20 cellular contexts compared by ENCODE assay signal in the genomic region with DNA sequence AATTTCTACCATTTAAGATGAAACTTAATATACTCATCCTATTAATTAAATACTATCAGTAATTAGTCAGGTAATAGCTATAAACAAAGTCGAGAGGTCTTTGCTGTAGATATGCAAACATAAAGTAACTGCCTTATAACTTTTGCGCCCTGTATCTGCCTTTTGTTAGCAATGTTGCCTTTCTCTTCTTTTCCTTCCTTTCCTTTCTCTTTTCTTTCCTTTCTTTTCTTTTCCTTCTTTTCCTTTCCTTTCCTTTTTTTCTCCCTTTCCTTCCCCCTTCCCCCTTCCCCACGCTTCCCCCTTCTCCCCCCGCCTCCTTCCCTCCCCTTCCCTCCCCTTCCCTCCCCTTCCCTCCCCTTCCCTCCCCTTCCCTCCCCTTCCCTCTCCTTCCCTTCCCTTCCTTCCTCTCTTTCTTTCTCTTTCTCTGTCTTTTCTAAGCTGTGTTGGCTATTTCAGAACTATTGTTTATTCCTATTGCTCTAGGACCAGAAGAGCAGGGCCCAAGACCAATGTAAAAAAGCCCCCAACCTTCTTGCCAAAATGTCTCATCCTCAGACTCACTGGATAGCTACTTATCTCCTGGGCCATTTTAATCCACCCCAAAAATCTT.
A peak's percentile ranks its signal among the peaks of the same experiment; 100 is the strongest.
DNase-seq lines count a peak whose midpoint lies in the region; ATAC-seq, FAIRE-seq and TF ChIP-seq lines count a peak whose summit lies in the region.
"Had no signal": no experiment of that assay in that cellular context is flagged by ENCODE, and none has a peak within 500 bp of the region (broad histone marks: within the 10 kb centered on the region; RNA-seq: fewer than 3 reads in every experiment).

No MANE protein-coding gene starts in this region.

- POLR2A ChIA-PET in HEK293 (lab: Yijun Ruan, JAX) (no interaction called here), K562 (lab: Yijun Ruan, JAX) (no interaction called here)

- no peaks in the 10 kb centered on the region for H3K9me1 ChIP-seq in K562 (ENCODE audit: control insufficient read depth, insufficient read depth, low read length)

- intact Hi-C loops in K562 (cut with micrococcal nuclease), result no loop called here
- intact Hi-C loops in gastrocnemius medialis (cut with DNase I; ENCODE audit: low total_unique reads), result no loop called here
- intact Hi-C loops in head of caudate nucleus (cut with DNase I), result no loop called here

- H3K9me3 ChIP-seq in HEK293 (ENCODE audit: control insufficient read depth, insufficient read depth, low read depth, low read length), result no peaks in the 10 kb centered on the region
- 0 out of 2 replicates have a peak, but pooled peaks cover 2% of the 10 kb centered on the region for H3K9me3 ChIP-seq in K562 (replicated peaks; ENCODE audit: control insufficient read depth, insufficient read depth, low read depth, low read length)
- no peaks in the 10 kb centered on the region for H3K9me3 ChIP-seq in gastrocnemius medialis
- H3K9me3 ChIP-seq: BLaER1, Caco-2 had no signal

- no peak for TF ChIP-seq POLR2A in K562 (conservative IDR thresholded peaks at IDR 0.05)
- no peak for TF ChIP-seq POLR2A in gastrocnemius medialis (IDR thresholded peaks at IDR 0.05)
- no peak for TF ChIP-seq POLR2A in H54 (IDR thresholded peaks at IDR 0.05; ENCODE audit: low read depth, low read length)

- WGBS in K562 (ENCODE audit: insufficient coverage, low coverage, missing lambda C conversion rate), result 7% methylated on average over 2 of the region's 4 CpGs

- no peak overlapping the region for H2AFZ ChIP-seq in K562 (ENCODE audit: low read depth, low read length)

- in situ Hi-C loops in K562 (cut with MboI) (no loop called here), gastrocnemius medialis (cut with MboI; ENCODE audit: low sequenced_read_pairs in 4 of 4) (no loop called here)

- no peaks in the 10 kb centered on the region for H3K4me1 ChIP-seq in HEK293 (ENCODE audit: control insufficient read depth, insufficient read depth, low read length)
- H3K4me1 ChIP-seq in K562 (replicated peaks in 1 of 2; ENCODE audit: control insufficient read depth in 2 of 2, insufficient read depth in 2 of 2, low read length in 2 of 2), result no peaks in the 10 kb centered on the region
- peaks cover 21 to 39% of the 10 kb centered on the region in 2 donors for H3K4me1 ChIP-seq in gastrocnemius medialis
- H3K4me1 ChIP-seq: Caco-2 had no signal

- BruUV-seq in K562 (replicated peaks; lab: Mats Ljungman, UMichigan), result no TSS peak

- no peaks in the 10 kb centered on the region for H3K79me2 ChIP-seq in K562 (ENCODE audit: control insufficient read depth, insufficient read depth, low read length)

- H3K4me2 ChIP-seq in K562 (ENCODE audit: insufficient read depth, low read length), result no peak overlapping the region

- H3K36me3 ChIP-seq in HEK293 (ENCODE audit: control insufficient read depth in 2 of 2, insufficient read depth in 1 of 2, low read length in 2 of 2) (no peaks in the 10 kb centered on the region), K562 (ENCODE audit: control insufficient read depth, insufficient read depth, low read length) (no peaks in the 10 kb centered on the region), gastrocnemius medialis (no peaks in the 10 kb centered on the region)
- H3K36me3 ChIP-seq: BLaER1 had no signal

- no peak overlapping the region for H3K27ac ChIP-seq in HEK293 (ENCODE audit: extremely low read depth, low read depth, low read length)
- no peak overlapping the region for H3K27ac ChIP-seq in K562 (ENCODE audit: extremely low read depth, low read depth, low read length)
- H3K27ac ChIP-seq in gastrocnemius medialis, result peak overlapping the region; percentile 71 to 94 (median 80)
- H3K27ac ChIP-seq: BLaER1, C4-2B had no signal

- no peak for FAIRE-seq in K562 (lab: Jason Lieb, UNC)
- FAIRE-seq in H54 (lab: Jason Lieb, UNC), result no peak
- FAIRE-seq: A204.1, G401.6, GM12892 had no signal

- CTCF ChIA-PET in HEK293 (lab: Yijun Ruan, JAX), result no interaction called here
- CTCF ChIA-PET in K562 (lab: Yijun Ruan, JAX; ENCODE audit: low intra/inter-chr PET ratio), result no interaction called here

- no peaks in the 10 kb centered on the region for H4K20me1 ChIP-seq in K562 (replicated peaks; ENCODE audit: control insufficient read depth, insufficient read depth, low read length)
- H4K20me1 ChIP-seq: BLaER1 had no signal

- no peak for TF ChIP-seq RAD21 in K562 (CRISPR knock-in tag; conservative IDR thresholded peaks at IDR 0.05 in 1 of 2, IDR thresholded peaks at IDR 0.05 in 1 of 2)

- DNase-seq in K562 (ENCODE audit: extremely low read depth in 1 of 4, low spot score in 3 of 4) (no peak), gastrocnemius medialis (no peak), head of caudate nucleus (no peak), HPDE6-E6E7 (ENCODE audit: extremely low spot score) (no peak), H54 (ENCODE audit: insufficient read length, low spot score) (no peak)
- DNase-seq: Caco-2; CD4-positive, CD25-positive, alpha-beta regulatory T cell; CD8-positive, alpha-beta T cell; DMS153; DND-41; GOT3; H9; HFFc6 had no signal

- no peak overlapping the region for H3K9ac ChIP-seq in K562 (ENCODE audit: insufficient read depth in 1 of 2, low read depth in 2 of 2, low read length in 2 of 2)
- H3K9ac ChIP-seq: BLaER1 had no signal

- no peak for TF ChIP-seq CTCF in HEK293 (tag by site-specific recombination; IDR thresholded peaks at IDR 0.05)
- no peak for TF ChIP-seq CTCF in K562 (IDR thresholded peaks at IDR 0.05 in 2 of 3, conservative IDR thresholded peaks at IDR 0.05 in 1 of 3; ENCODE audit: insufficient read depth in 2 of 3, low read depth in 1 of 3, low read length in 3 of 3)
- TF ChIP-seq CTCF in gastrocnemius medialis (IDR thresholded peaks at IDR 0.05 in 4 of 5, conservative IDR thresholded peaks at IDR 0.05 in 1 of 5), result no peak

- no peak for TF ChIP-seq EP300 in K562 (IDR thresholded peaks at IDR 0.05; ENCODE audit: low read length)

- no peak overlapping the region for H3K4me3 ChIP-seq in HEK293 (ENCODE audit: low read depth, low read length)
- H3K4me3 ChIP-seq in K562, result no peak overlapping the region
- H3K4me3 ChIP-seq in gastrocnemius medialis, result no peak overlapping the region
- H3K4me3 ChIP-seq: BLaER1 had no signal

- no peak for ATAC-seq in K562
- no peak for ATAC-seq in gastrocnemius medialis
- ATAC-seq: CD8-positive, alpha-beta T cell; HCT116 had no signal

- no peaks in the 10 kb centered on the region for H3K27me3 ChIP-seq in K562 (ENCODE audit: control insufficient read depth in 2 of 2, insufficient read depth in 2 of 2, low read length in 2 of 2)
- no peaks in the 10 kb centered on the region for H3K27me3 ChIP-seq in gastrocnemius medialis
- H3K27me3 ChIP-seq: BLaER1 had no signal

TF ChIP-seq in HEK293, 187 proteins besides CTCF, POLR2A, EP300 and RAD21:
- no peak for TF ChIP-seq ZEB2 (tag by site-specific recombination; IDR thresholded peaks at IDR 0.05)
- peak; percentile 74; the same call in 1 of the 2 replicates for TF ChIP-seq PRDM1 (tag by site-specific recombination; IDR thresholded peaks at IDR 0.05)

TF ChIP-seq in K562, 482 proteins besides CTCF, POLR2A, EP300 and RAD21:
- peak; percentile 70 for TF ChIP-seq PCBP2 (IDR thresholded peaks at IDR 0.05; ENCODE audit: low read depth, low read length, poor library complexity, severe bottlenecking)
- TF ChIP-seq, protein P1, sequence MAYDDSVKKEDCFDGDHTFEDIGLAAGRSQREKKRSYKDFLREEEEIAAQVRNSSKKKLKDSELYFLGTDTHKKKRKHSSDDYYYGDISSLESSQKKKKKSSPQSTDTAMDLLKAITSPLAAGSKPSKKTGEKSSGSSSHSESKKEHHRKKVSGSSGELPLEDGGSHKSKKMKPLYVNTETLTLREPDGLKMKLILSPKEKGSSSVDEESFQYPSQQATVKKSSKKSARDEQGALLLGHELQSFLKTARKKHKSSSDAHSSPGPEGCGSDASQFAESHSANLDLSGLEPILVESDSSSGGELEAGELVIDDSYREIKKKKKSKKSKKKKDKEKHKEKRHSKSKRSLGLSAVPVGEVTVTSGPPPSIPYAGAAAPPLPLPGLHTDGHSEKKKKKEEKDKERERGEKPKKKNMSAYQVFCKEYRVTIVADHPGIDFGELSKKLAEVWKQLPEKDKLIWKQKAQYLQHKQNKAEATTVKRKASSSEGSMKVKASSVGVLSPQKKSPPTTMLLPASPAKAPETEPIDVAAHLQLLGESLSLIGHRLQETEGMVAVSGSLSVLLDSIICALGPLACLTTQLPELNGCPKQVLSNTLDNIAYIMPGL (CRISPR knock-in tag; IDR thresholded peaks at IDR 0.05), result no peak

Comparison
In these comparisons a context has a peak if more than half of its experiments do, and no peak if none do; other contexts are left out.
1. H3K27ac ChIP-seq: peak in gastrocnemius medialis (4 of 4); none in HEK293 (single experiment) and K562 (single experiment).